ENCODE assay signal across 1 cellular context in the genomic region with DNA sequence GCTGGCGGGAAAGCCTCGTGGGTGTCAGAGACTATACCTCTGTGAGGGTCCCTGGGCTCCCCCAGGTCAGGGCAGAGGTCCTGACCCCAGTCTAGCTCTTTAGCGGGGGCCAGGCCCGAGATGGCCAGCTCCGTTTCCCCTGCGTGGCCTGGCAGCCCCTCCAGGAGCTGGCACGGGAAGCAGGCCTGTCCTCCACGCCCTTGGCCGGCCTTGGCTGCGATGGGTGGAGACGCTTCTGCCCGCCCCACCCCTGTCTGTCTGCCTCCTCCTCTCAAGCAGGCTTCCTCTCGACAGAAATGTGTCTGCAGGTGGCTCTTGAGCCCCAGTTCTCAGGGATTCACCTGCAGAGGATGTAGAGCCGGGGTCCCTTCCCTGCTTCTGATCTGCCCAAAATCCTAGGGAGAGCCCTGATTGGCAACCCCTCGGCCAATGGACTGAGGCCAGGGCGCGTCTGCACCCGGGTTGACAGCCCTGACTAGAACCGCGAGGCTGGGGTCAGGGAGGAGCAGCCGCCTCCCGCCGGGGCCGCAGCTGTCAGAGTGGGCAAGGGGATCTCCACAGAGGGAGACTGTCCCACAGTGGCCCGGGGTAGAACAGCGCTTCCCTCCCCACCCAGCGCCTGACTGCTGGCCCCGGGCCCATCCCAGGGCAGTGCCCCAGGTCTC.
TF ChIP-seq lines count a peak whose summit lies in the region.

No MANE protein-coding gene starts in this region.

TF ChIP-seq in GM23338, 12 proteins besides CTCF, POLR2A, EP300 and RAD21:
- TF ChIP-seq EZH2 (IDR thresholded peaks at IDR 0.05; ENCODE audit: low read depth, unreplicated experiment) (no peak), JUNB (IDR thresholded peaks at IDR 0.05; ENCODE audit: unreplicated experiment) (no peak), NANOG (IDR thresholded peaks at IDR 0.05; ENCODE audit: borderline replicate concordance) (no peak), STAT1 (IDR thresholded peaks at IDR 0.05; ENCODE audit: unreplicated experiment) (no peak), POLR2AphosphoS5 (IDR thresholded peaks at IDR 0.05; ENCODE audit: low read depth) (no peak), EZH2phosphoT487 (IDR thresholded peaks at IDR 0.05; ENCODE audit: unreplicated experiment) (no peak), REST (IDR thresholded peaks at IDR 0.05; ENCODE audit: unreplicated experiment) (no peak), ZNF331 (CRISPR knock-in tag; IDR thresholded peaks at IDR 0.05; ENCODE audit: low read depth) (no peak), ZNF114 (CRISPR knock-in tag; IDR thresholded peaks at IDR 0.05) (no peak), CREB1 (CRISPR knock-in tag; IDR thresholded peaks at IDR 0.05; ENCODE audit: low read depth) (no peak)
- TF ChIP-seq, protein P1, sequence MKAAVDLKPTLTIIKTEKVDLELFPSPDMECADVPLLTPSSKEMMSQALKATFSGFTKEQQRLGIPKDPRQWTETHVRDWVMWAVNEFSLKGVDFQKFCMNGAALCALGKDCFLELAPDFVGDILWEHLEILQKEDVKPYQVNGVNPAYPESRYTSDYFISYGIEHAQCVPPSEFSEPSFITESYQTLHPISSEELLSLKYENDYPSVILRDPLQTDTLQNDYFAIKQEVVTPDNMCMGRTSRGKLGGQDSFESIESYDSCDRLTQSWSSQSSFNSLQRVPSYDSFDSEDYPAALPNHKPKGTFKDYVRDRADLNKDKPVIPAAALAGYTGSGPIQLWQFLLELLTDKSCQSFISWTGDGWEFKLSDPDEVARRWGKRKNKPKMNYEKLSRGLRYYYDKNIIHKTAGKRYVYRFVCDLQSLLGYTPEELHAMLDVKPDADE (IDR thresholded peaks at IDR 0.05), result no peak
- TF ChIP-seq, protein P2, sequence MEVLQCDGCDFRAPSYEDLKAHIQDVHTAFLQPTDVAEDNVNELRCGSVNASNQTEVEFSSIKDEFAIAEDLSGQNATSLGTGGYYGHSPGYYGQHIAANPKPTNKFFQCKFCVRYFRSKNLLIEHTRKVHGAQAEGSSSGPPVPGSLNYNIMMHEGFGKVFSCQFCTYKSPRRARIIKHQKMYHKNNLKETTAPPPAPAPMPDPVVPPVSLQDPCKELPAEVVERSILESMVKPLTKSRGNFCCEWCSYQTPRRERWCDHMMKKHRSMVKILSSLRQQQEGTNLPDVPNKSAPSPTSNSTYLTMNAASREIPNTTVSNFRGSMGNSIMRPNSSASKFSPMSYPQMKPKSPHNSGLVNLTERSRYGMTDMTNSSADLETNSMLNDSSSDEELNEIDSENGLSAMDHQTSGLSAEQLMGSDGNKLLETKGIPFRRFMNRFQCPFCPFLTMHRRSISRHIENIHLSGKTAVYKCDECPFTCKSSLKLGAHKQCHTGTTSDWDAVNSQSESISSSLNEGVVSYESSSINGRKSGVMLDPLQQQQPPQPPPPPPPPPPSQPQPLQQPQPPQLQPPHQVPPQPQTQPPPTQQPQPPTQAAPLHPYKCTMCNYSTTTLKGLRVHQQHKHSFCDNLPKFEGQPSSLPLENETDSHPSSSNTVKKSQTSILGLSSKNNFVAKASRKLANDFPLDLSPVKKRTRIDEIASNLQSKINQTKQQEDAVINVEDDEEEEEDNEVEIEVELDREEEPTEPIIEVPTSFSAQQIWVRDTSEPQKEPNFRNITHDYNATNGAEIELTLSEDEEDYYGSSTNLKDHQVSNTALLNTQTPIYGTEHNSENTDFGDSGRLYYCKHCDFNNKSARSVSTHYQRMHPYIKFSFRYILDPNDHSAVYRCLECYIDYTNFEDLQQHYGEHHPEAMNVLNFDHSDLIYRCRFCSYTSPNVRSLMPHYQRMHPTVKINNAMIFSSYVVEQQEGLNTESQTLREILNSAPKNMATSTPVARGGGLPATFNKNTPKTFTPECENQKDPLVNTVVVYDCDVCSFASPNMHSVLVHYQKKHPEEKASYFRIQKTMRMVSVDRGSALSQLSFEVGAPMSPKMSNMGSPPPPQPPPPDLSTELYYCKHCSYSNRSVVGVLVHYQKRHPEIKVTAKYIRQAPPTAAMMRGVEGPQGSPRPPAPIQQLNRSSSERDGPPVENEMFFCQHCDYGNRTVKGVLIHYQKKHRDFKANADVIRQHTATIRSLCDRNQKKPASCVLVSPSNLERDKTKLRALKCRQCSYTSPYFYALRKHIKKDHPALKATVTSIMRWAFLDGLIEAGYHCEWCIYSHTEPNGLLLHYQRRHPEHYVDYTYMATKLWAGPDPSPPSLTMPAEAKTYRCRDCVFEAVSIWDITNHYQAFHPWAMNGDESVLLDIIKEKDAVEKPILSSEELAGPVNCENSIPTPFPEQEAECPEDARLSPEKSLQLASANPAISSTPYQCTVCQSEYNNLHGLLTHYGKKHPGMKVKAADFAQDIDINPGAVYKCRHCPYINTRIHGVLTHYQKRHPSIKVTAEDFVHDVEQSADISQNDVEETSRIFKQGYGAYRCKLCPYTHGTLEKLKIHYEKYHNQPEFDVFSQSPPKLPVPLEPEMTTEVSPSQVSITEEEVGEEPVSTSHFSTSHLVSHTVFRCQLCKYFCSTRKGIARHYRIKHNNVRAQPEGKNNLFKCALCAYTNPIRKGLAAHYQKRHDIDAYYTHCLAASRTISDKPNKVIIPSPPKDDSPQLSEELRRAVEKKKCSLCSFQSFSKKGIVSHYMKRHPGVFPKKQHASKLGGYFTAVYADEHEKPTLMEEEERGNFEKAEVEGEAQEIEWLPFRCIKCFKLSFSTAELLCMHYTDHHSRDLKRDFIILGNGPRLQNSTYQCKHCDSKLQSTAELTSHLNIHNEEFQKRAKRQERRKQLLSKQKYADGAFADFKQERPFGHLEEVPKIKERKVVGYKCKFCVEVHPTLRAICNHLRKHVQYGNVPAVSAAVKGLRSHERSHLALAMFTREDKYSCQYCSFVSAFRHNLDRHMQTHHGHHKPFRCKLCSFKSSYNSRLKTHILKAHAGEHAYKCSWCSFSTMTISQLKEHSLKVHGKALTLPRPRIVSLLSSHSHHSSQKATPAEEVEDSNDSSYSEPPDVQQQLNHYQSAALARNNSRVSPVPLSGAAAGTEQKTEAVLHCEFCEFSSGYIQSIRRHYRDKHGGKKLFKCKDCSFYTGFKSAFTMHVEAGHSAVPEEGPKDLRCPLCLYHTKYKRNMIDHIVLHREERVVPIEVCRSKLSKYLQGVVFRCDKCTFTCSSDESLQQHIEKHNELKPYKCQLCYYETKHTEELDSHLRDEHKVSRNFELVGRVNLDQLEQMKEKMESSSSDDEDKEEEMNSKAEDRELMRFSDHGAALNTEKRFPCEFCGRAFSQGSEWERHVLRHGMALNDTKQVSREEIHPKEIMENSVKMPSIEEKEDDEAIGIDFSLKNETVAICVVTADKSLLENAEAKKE (CRISPR knock-in tag; IDR thresholded peaks at IDR 0.05), result no peak
